ENCODE assay signal across 10 cellular contexts in the genomic region with DNA sequence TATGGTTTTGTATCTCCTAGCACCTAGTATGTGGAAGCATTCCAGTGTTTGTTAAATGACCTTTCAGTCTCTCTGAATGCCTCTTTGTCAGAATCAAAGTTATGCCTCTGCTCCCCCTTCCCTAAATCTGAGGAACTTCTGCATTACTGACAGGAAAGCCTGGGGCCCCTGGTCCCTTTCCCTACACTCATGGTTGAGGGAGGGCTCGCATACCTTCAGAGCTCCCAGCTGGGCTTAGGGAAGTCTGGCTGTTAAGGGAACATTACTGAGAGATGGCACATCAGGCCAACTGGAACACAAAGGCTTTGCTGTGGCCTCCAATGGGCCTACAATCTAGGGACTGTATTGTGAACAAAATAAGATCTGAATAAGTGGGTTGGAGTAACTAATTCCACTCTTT. TPM values are rescaled to one million over a fixed set of nuclear protein-coding genes. Genes with fewer than 3 reads are reported as not detected.
DNase-seq lines count a peak whose midpoint lies in the region; ATAC-seq and TF ChIP-seq lines count a peak whose summit lies in the region.
"Had no signal": no experiment of that assay in that cellular context is flagged by ENCODE, and none has a peak within 500 bp of the region (broad histone marks: within the 10 kb centered on the region; RNA-seq: fewer than 3 reads in every experiment).

No MANE protein-coding gene starts in this region.

- ATAC-seq in activated naive CD4-positive, alpha-beta T cell treated with anti-CD3 and anti-CD28 coated beads, Interleukin-2, amount 50 U/mL, for 72 hours: no peak
- ATAC-seq in Panc1 (no peak), lower lobe of right lung (no peak)
- no peak for ATAC-seq in stimulated activated effector memory CD8-positive, alpha-beta T cell treated with anti-CD3 and anti-CD28 coated beads, Interleukin-12 subunit alpha, Interleukin-12 subunit beta, amount 100 ng/mL, for 72 hours

- peaks cover 40% of the 10 kb centered on the region for H3K4me1 ChIP-seq in Panc1 (ENCODE audit: control insufficient read depth, insufficient read depth, low read length)
- H3K4me1 ChIP-seq in lower lobe of right lung: peaks cover 23% of the 10 kb centered on the region
- H3K4me1 ChIP-seq in tibial artery: peaks cover 0 to 19% (median 14%) of the 10 kb centered on the region in 4 donors

- H3K27ac ChIP-seq in Panc1 (ENCODE audit: low read length) (peak overlapping the region; percentile 19; the same call in 1 of the 2 replicates), lower lobe of right lung (no peak overlapping the region), tibial artery (no peak overlapping the region)

- no peaks in the 10 kb centered on the region for H3K27me3 ChIP-seq in Panc1 (ENCODE audit: control insufficient read depth, insufficient read depth, low read length)
- H3K27me3 ChIP-seq in lower lobe of right lung (ENCODE audit: low read depth): no peaks in the 10 kb centered on the region
- no peaks in the 10 kb centered on the region for H3K27me3 ChIP-seq in tibial artery

- peak overlapping the region; percentile 20 to 84 for H3K27ac Mint-ChIP-seq in activated naive CD4-positive, alpha-beta T cell treated with anti-CD3 and anti-CD28 coated beads, Interleukin-2, amount 50 U/mL, for 72 hours
- H3K27ac Mint-ChIP-seq in activated naive CD4-positive, alpha-beta T cell treated with anti-CD3 and anti-CD28 coated beads, Interleukin-2, amount 10 ng/mL, durations not matched to agents 7 days and 5 days: no peak overlapping the region
- peak overlapping the region; percentile 70 for H3K27ac Mint-ChIP-seq in endothelial cell (ENCODE audit: unreplicated experiment)
- peak overlapping the region; percentile 56 for H3K27ac Mint-ChIP-seq in stimulated activated effector memory CD8-positive, alpha-beta T cell treated with anti-CD3 and anti-CD28 coated beads, Interleukin-12 subunit alpha, Interleukin-12 subunit beta, amount 100 ng/mL, for 72 hours

- in situ Hi-C loops in Panc1 (cut with HindIII; ENCODE audit: low pct_unique_long_range_greater_than_20kb, low sequenced_read_pairs): no loop called here

- no peaks in the 10 kb centered on the region for H3K9me3 ChIP-seq in Panc1 (ENCODE audit: control insufficient read depth, insufficient read depth, low read depth, low read length)
- no peaks in the 10 kb centered on the region for H3K9me3 ChIP-seq in lower lobe of right lung
- no peaks in the 10 kb centered on the region for H3K9me3 ChIP-seq in tibial artery

- H3K4me3 ChIP-seq in Panc1 (ENCODE audit: low read depth in 2 of 2, low read length in 2 of 2) (no peak overlapping the region), lower lobe of right lung (no peak overlapping the region), tibial artery (no peak overlapping the region)

- H3K36me3 ChIP-seq in Panc1 (ENCODE audit: control insufficient read depth, insufficient read depth, low read length) (peaks cover 54% of the 10 kb centered on the region), lower lobe of right lung (peaks cover 69% of the 10 kb centered on the region), tibial artery (peaks cover 33 to 41% (median 33%) of the 10 kb centered on the region in 3 donors)

- no TSS peak for BruUV-seq in Panc1 (replicated peaks; lab: Mats Ljungman, UMichigan)

- H3K4me3 Mint-ChIP-seq in activated naive CD4-positive, alpha-beta T cell treated with anti-CD3 and anti-CD28 coated beads, Interleukin-2, amount 10 ng/mL, durations not matched to agents 7 days and 5 days: no peak overlapping the region
- H3K4me3 Mint-ChIP-seq in endothelial cell (ENCODE audit: unreplicated experiment): no peak overlapping the region
- H3K4me3 Mint-ChIP-seq in stimulated activated effector memory CD8-positive, alpha-beta T cell treated with anti-CD3 and anti-CD28 coated beads, Interleukin-12 subunit alpha, Interleukin-12 subunit beta, amount 100 ng/mL, for 72 hours: no peak overlapping the region

- POLR2A ChIA-PET in Panc1 (lab: Charles Lee): no interaction called here

- H3K36me3 Mint-ChIP-seq in activated naive CD4-positive, alpha-beta T cell treated with anti-CD3 and anti-CD28 coated beads, Interleukin-2, amount 50 U/mL, for 72 hours: peaks cover 47 to 79% of the 10 kb centered on the region in 2 donors
- H3K36me3 Mint-ChIP-seq in activated naive CD4-positive, alpha-beta T cell treated with anti-CD3 and anti-CD28 coated beads, Interleukin-2, amount 10 ng/mL, durations not matched to agents 7 days and 5 days: peaks cover 76% of the 10 kb centered on the region
- peaks cover 40% of the 10 kb centered on the region for H3K36me3 Mint-ChIP-seq in endothelial cell (ENCODE audit: low read depth, unreplicated experiment)
- H3K36me3 Mint-ChIP-seq in stimulated activated effector memory CD8-positive, alpha-beta T cell treated with anti-CD3 and anti-CD28 coated beads, Interleukin-12 subunit alpha, Interleukin-12 subunit beta, amount 100 ng/mL, for 72 hours: peaks cover 100% of the 10 kb centered on the region

- no peaks in the 10 kb centered on the region for H3K27me3 Mint-ChIP-seq in activated naive CD4-positive, alpha-beta T cell treated with anti-CD3 and anti-CD28 coated beads, Interleukin-2, amount 10 ng/mL, durations not matched to agents 7 days and 5 days
- H3K27me3 Mint-ChIP-seq in endothelial cell (ENCODE audit: unreplicated experiment): peaks cover 1% of the 10 kb centered on the region

- DNase-seq in activated naive CD4-positive, alpha-beta T cell treated with anti-CD3 and anti-CD28 coated beads, Interleukin-2, amount 50 U/mL, for 72 hours (ENCODE audit: low spot score in 2 of 2): no peak
- DNase-seq in activated naive CD4-positive, alpha-beta T cell treated with anti-CD3 and anti-CD28 coated beads, Interleukin-2, amount 10 ng/mL, durations not matched to agents 7 days and 5 days: no peak
- no peak for DNase-seq in Panc1 (ENCODE audit: low read depth, low spot score)
- no peak for DNase-seq in endothelial cell (ENCODE audit: low spot score)
- no peak for DNase-seq in stimulated activated effector memory CD8-positive, alpha-beta T cell treated with anti-CD3 and anti-CD28 coated beads, Interleukin-12 subunit alpha, Interleukin-12 subunit beta, amount 100 ng/mL, for 72 hours (ENCODE audit: low spot score in 2 of 2)
- DNase-seq in iPS-NIHi7 (ENCODE audit: extremely low spot score): no peak
- DNase-seq in lower lobe of right lung: no peak
- no peak for DNase-seq in tibial artery
- DNase-seq: amygdala, T-helper 9 cell had no signal

- CTCF ChIA-PET in activated naive CD4-positive, alpha-beta T cell treated with anti-CD3 and anti-CD28 coated beads, Interleukin-2, amount 10 ng/mL, durations not matched to agents 7 days and 5 days (lab: Charles Lee): interaction anchor here (1.2 kb wide), 1 partner anchor 20 kb away, joined by 4 read pairs; no protein-coding TSS in a partner anchor
- CTCF ChIA-PET in Panc1 (lab: Charles Lee): no interaction called here

- intact Hi-C loops in Panc1 (cut with micrococcal nuclease; ENCODE audit: unreplicated experiment) (no loop called here), lower lobe of right lung (cut with DNase I) (no loop called here), tibial artery (cut with DNase I; ENCODE audit: low total_unique reads) (no loop called here)

- TF ChIP-seq CTCF in Panc1 (IDR thresholded peaks at IDR 0.05): no peak
- TF ChIP-seq CTCF in endothelial cell (IDR thresholded peaks at IDR 0.05; ENCODE audit: unreplicated experiment): no peak
- no peak for TF ChIP-seq CTCF in lower lobe of right lung (IDR thresholded peaks at IDR 0.05)
- TF ChIP-seq CTCF in tibial artery (IDR thresholded peaks at IDR 0.05): no peak

- no peaks in the 10 kb centered on the region for H3K9me3 Mint-ChIP-seq in activated naive CD4-positive, alpha-beta T cell treated with anti-CD3 and anti-CD28 coated beads, Interleukin-2, amount 50 U/mL, for 72 hours
- no peaks in the 10 kb centered on the region for H3K9me3 Mint-ChIP-seq in activated naive CD4-positive, alpha-beta T cell treated with anti-CD3 and anti-CD28 coated beads, Interleukin-2, amount 10 ng/mL, durations not matched to agents 7 days and 5 days
- no peaks in the 10 kb centered on the region for H3K9me3 Mint-ChIP-seq in endothelial cell (ENCODE audit: unreplicated experiment)
- no peaks in the 10 kb centered on the region for H3K9me3 Mint-ChIP-seq in stimulated activated effector memory CD8-positive, alpha-beta T cell treated with anti-CD3 and anti-CD28 coated beads, Interleukin-12 subunit alpha, Interleukin-12 subunit beta, amount 100 ng/mL, for 72 hours

- peaks cover 50% of the 10 kb centered on the region for H3K4me1 Mint-ChIP-seq in activated naive CD4-positive, alpha-beta T cell treated with anti-CD3 and anti-CD28 coated beads, Interleukin-2, amount 10 ng/mL, durations not matched to agents 7 days and 5 days
- H3K4me1 Mint-ChIP-seq in endothelial cell (ENCODE audit: unreplicated experiment): peaks cover 7% of the 10 kb centered on the region
- H3K4me1 Mint-ChIP-seq in stimulated activated effector memory CD8-positive, alpha-beta T cell treated with anti-CD3 and anti-CD28 coated beads, Interleukin-12 subunit alpha, Interleukin-12 subunit beta, amount 100 ng/mL, for 72 hours: peaks cover 71% of the 10 kb centered on the region

RNA-seq across cellular contexts. Expression of a gene that starts 10.3 kb away (rescaled TPM):
- total RNA-seq in activated naive CD4-positive, alpha-beta T cell treated with anti-CD3 and anti-CD28 coated beads, Interleukin-2, amount 50 U/mL, for 72 hours: 1,000 to 10,000 TPM; 1,316 to 2,692 TPM
- total RNA-seq in Panc1 (2021; ENCODE audit: unreplicated experiment): 1,590 TPM
- 1,992 TPM for polyA plus RNA-seq in Panc1 (2012; ENCODE audit: insufficient read length)
- 604 TPM for total RNA-seq in endothelial cell (ENCODE audit: unreplicated experiment)
- total RNA-seq in lower lobe of right lung: 443 TPM

RNA-seq across cellular contexts. Expression of a gene that starts 23.1 kb away (rescaled TPM):
- not detected for total RNA-seq in activated naive CD4-positive, alpha-beta T cell treated with anti-CD3 and anti-CD28 coated beads, Interleukin-2, amount 50 U/mL, for 72 hours
- total RNA-seq in Panc1 (2021; ENCODE audit: unreplicated experiment) (1.3 TPM), endothelial cell (ENCODE audit: unreplicated experiment) (0.31 TPM), lower lobe of right lung (29.3 TPM)
- 2.5 TPM for polyA plus RNA-seq in Panc1 (2012; ENCODE audit: insufficient read length)

RNA-seq across cellular contexts. Expression of a gene that starts 51.7 kb away (rescaled TPM):
- total RNA-seq in activated naive CD4-positive, alpha-beta T cell treated with anti-CD3 and anti-CD28 coated beads, Interleukin-2, amount 50 U/mL, for 72 hours: 10 to 100 TPM; 52.3 to 64.8 TPM
- total RNA-seq in Panc1 (2021; ENCODE audit: unreplicated experiment) (85.7 TPM), endothelial cell (ENCODE audit: unreplicated experiment) (77.4 TPM), lower lobe of right lung (72.2 TPM)
- polyA plus RNA-seq in Panc1 (2012; ENCODE audit: insufficient read length): 64.5 TPM

Comparison
In these comparisons a context has a peak if more than half of its experiments do, and no peak if none do; other contexts are left out.
1. RNA of a gene that starts 23.1 kb away (total RNA-seq): 29.3 TPM in lower lobe of right lung (single experiment); 1.3 TPM in Panc1 (single experiment), 0.31 TPM in endothelial cell (single experiment) and not detected in activated naive CD4-positive, alpha-beta T cell treated with anti-CD3 and anti-CD28 coated beads, Interleukin-2, amount 50 U/mL, for 72 hours; every median in the first group is over 10 times any median in the second.